ENCODE assay signal across 26 cellular contexts in genomic region chr16:52725043-52725442, GRCh38.
"Had no signal": no experiment of that assay in that cellular context is flagged by ENCODE, and none has a peak within 500 bp of the region (broad histone marks: within the 10 kb centered on the region; RNA-seq: fewer than 3 reads in every experiment).

No MANE protein-coding gene starts in this region.

- H3K27ac ChIP-seq: neural progenitor cell, ovary, parathyroid adenoma, psoas muscle, skin epidermis, spleen, suprapubic skin, testis, tibial artery, transverse colon, upper lobe of right lung, uterus had no signal

- H3K4me3 ChIP-seq: neural progenitor cell, ovary, psoas muscle, skin epidermis, smooth muscle cell, spleen, suprapubic skin, testis, tibial artery, transverse colon, upper lobe of right lung, uterus had no signal

- H3K4me1 ChIP-seq: neural progenitor cell, parathyroid adenoma, psoas muscle, spleen, suprapubic skin, testis, tibial artery, transverse colon, upper lobe of right lung, uterus had no signal

- DNase-seq: natural killer cell; occipital lobe; ovary; posterior cingulate gyrus; psoas muscle; right cardiac atrium; spleen; stimulated activated CD4-positive, alpha-beta T cell treated with anti-CD3 and anti-CD28 coated beads, Interleukin-12 subunit alpha, Interleukin-12 subunit beta, amount 100 ng/mL, for 4 hours; stimulated activated CD4-positive, alpha-beta T cell treated with anti-CD3 and anti-CD28 coated beads, Interleukin-1b, Interleukin-23, amount 100 ng/mL, for 48 hours; stimulated activated CD4-positive, alpha-beta T cell treated with anti-CD3 and anti-CD28 coated beads, Interleukin-4, amount 100 ng/mL, for 1 hour; stimulated activated CD4-positive, alpha-beta T cell treated with anti-CD3 and anti-CD28 coated beads, Interleukin-4, amount 100 ng/mL, for 4 hours; stimulated activated CD8-positive, alpha-beta memory T cell treated with anti-CD3 and anti-CD28 coated beads, Interleukin-4, amount 100 ng/mL, for 48 hours; stimulated activated naive CD4-positive, alpha-beta T cell; stimulated activated naive CD8-positive, alpha-beta T cell treated with anti-CD3 and anti-CD28 coated beads, Interleukin-15, amount 100 ng/mL, for 72 hours; stimulated activated naive CD8-positive, alpha-beta T cell treated with anti-CD3 and anti-CD28 coated beads, Interleukin-15, Interleukin-2, amounts not matched to agents 100 U/mL and 50 U/mL, for 24 hours; substantia nigra; testis; tibial artery; transverse colon; upper lobe of right lung; uterus had no signal

- H3K9me3 ChIP-seq: ovary, psoas muscle, spleen, suprapubic skin, testis, tibial artery, transverse colon, upper lobe of right lung, uterus had no signal

- H3K36me3 ChIP-seq: neural progenitor cell, ovary, spleen, suprapubic skin, tibial artery, transverse colon, upper lobe of right lung, uterus had no signal
